27 cellular contexts compared by ENCODE assay signal in genomic region chr12:80175307-80175930, GRCh38.
DNase-seq lines count a peak whose midpoint lies in the region; ATAC-seq and TF ChIP-seq lines count a peak whose summit lies in the region.
"Had no signal": no experiment of that assay in that cellular context is flagged by ENCODE, and none has a peak within 500 bp of the region (broad histone marks: within the 10 kb centered on the region; RNA-seq: fewer than 3 reads in every experiment).

No MANE protein-coding gene starts in this region.

- H3K79me2 ChIP-seq in GM23248 (ENCODE audit: insufficient read depth) (no peaks in the 10 kb centered on the region), PC-9 (ENCODE audit: low read depth) (no peaks in the 10 kb centered on the region)

- no peaks in the 10 kb centered on the region for H3K27me3 ChIP-seq in GM23248 (replicated peaks; ENCODE audit: insufficient read depth)
- H3K27me3 ChIP-seq in PC-9 (ENCODE audit: insufficient read depth, low read depth), result no peaks in the 10 kb centered on the region
- H3K27me3 ChIP-seq in foreskin keratinocyte, result no peaks in the 10 kb centered on the region
- H3K27me3 ChIP-seq: BE2C, cardiac muscle cell, left lung, right lobe of liver had no signal

- no peaks in the 10 kb centered on the region for H3K9me2 ChIP-seq in GM23248 (ENCODE audit: insufficient read depth)
- H3K9me2 ChIP-seq in PC-9 (ENCODE audit: insufficient read depth), result 0 out of 2 replicates have a peak, but pooled peaks cover 4% of the 10 kb centered on the region

- no peak overlapping the region for H3K9ac ChIP-seq in GM23248

- peaks cover 6% of the 10 kb centered on the region for H3K27me3 Mint-ChIP-seq in activated CD4-positive, alpha-beta memory T cell treated with anti-CD3 and anti-CD28 coated beads for 36 hours
- peaks cover 3% of the 10 kb centered on the region for H3K27me3 Mint-ChIP-seq in activated CD4-positive, alpha-beta memory T cell treated with anti-CD3 and anti-CD28 coated beads, Interleukin-2, amount 10 ng/mL, durations not matched to agents 7 days and 5 days
- H3K27me3 Mint-ChIP-seq: natural killer cell treated with Interleukin-12 subunit alpha and Interleukin-12 subunit beta and Interleukin-15 and Interleukin-18, amount 100 ng/mL, for 72 hours had no signal

- intact Hi-C loops in activated CD4-positive, alpha-beta memory T cell treated with anti-CD3 and anti-CD28 coated beads for 36 hours (cut with micrococcal nuclease), result loop anchor here (5.0 kb wide), 1 partner anchor 133 kb away; no protein-coding TSS in a partner anchor
- intact Hi-C loops in PC-9 (cut with micrococcal nuclease; ENCODE audit: unreplicated experiment), result no loop called here

- H4K20me1 ChIP-seq in GM23248 (ENCODE audit: insufficient read depth) (no peaks in the 10 kb centered on the region), PC-9 (ENCODE audit: insufficient read depth) (no peaks in the 10 kb centered on the region)

- H3K9me3 Mint-ChIP-seq in activated CD4-positive, alpha-beta memory T cell treated with anti-CD3 and anti-CD28 coated beads for 36 hours, result no peaks in the 10 kb centered on the region
- peaks cover 3% of the 10 kb centered on the region for H3K9me3 Mint-ChIP-seq in activated CD4-positive, alpha-beta memory T cell treated with anti-CD3 and anti-CD28 coated beads, Interleukin-2, amount 10 ng/mL, durations not matched to agents 7 days and 5 days
- H3K9me3 Mint-ChIP-seq: natural killer cell treated with Interleukin-12 subunit alpha and Interleukin-12 subunit beta and Interleukin-15 and Interleukin-18, amount 100 ng/mL, for 72 hours had no signal

- H3K4me1 ChIP-seq in GM23248 (ENCODE audit: insufficient read depth) (0 out of 2 replicates have a peak, but pooled peaks cover 3% of the 10 kb centered on the region), PC-9 (replicated peaks; ENCODE audit: insufficient read depth) (0 out of 2 replicates have a peak, but pooled peaks cover 6% of the 10 kb centered on the region), foreskin keratinocyte (no peaks in the 10 kb centered on the region)
- H3K4me1 ChIP-seq: BE2C, left lung, right lobe of liver had no signal

- H2AFZ ChIP-seq in GM23248 (no peak overlapping the region), PC-9 (no peak overlapping the region)

- 0 out of 2 replicates have a peak, but pooled peaks cover 8% of the 10 kb centered on the region for H3F3A ChIP-seq in GM23248 (ENCODE audit: insufficient read depth)
- no peaks in the 10 kb centered on the region for H3F3A ChIP-seq in PC-9 (ENCODE audit: insufficient read depth, low read depth)

- H3K9me3 ChIP-seq in GM23248 (ENCODE audit: low read depth) (peaks cover 3% of the 10 kb centered on the region), PC-9 (ENCODE audit: insufficient read depth, low read depth) (no peaks in the 10 kb centered on the region)
- H3K9me3 ChIP-seq: BE2C, left lung, right lobe of liver had no signal

- H3K4me2 ChIP-seq in GM23248 (ENCODE audit: unreplicated experiment), result no peak overlapping the region
- no peak overlapping the region for H3K4me2 ChIP-seq in PC-9

- H3K4me3 ChIP-seq in GM23248 (no peak overlapping the region), PC-9 (no peak overlapping the region)
- H3K4me3 ChIP-seq: cardiac muscle cell, K562, left lung, right lobe of liver had no signal

- peak; percentile 17 for DNase-seq in activated CD4-positive, alpha-beta memory T cell treated with anti-CD3 and anti-CD28 coated beads for 36 hours
- no peak for DNase-seq in activated CD4-positive, alpha-beta memory T cell treated with anti-CD3 and anti-CD28 coated beads, Interleukin-2, amount 10 ng/mL, durations not matched to agents 7 days and 5 days
- DNase-seq in GM23248 (peak; percentile 37), PC-9 (peak; percentile 8 to 48), foreskin keratinocyte (peak in 1 of 2 donors; percentile 50), NCI-H1092 treated with DMSO at 0.1 percent for 48 hours (lab: John Stamatoyannopoulos, UW) (no peak)
- DNase-seq: activated CD4-positive, alpha-beta T cell treated with anti-CD3 and anti-CD28 coated beads, Interleukin-2, amount 10 ng/mL, durations not matched to agents 24 days and 14 days; activated CD8-positive, alpha-beta memory T cell treated with anti-CD3 and anti-CD28 coated beads, Interleukin-2, amount 50 U/mL, for 48 hours; activated gamma-delta T cell; amygdala; BE2C; EL; HCEC 1CT; head of caudate nucleus; left lung; midbrain; MV-4-11; NCI-H1694 treated with DMSO at 0.1 percent for 48 hours; NCI-H446; NK-92 treated with Interleukin-12 subunit alpha and Interleukin-12 subunit beta, amount 100 ng/mL, for 24 hours; right lobe of liver; stimulated activated CD4-positive, alpha-beta T cell treated with anti-CD3 and anti-CD28 coated beads, Interleukin-15, amount 100 ng/mL, for 24 hours had no signal

- no peak for TF ChIP-seq CTCF in PC-9 (conservative IDR thresholded peaks at IDR 0.05)
- no peak for TF ChIP-seq CTCF in foreskin keratinocyte (conservative IDR thresholded peaks at IDR 0.05)

- H3K27ac Mint-ChIP-seq in activated CD4-positive, alpha-beta memory T cell treated with anti-CD3 and anti-CD28 coated beads for 36 hours, result no peak overlapping the region
- no peak overlapping the region for H3K27ac Mint-ChIP-seq in activated CD4-positive, alpha-beta memory T cell treated with anti-CD3 and anti-CD28 coated beads, Interleukin-2, amount 10 ng/mL, durations not matched to agents 7 days and 5 days
- H3K27ac Mint-ChIP-seq: activated CD4-positive, alpha-beta T cell treated with anti-CD3 and anti-CD28 coated beads, Interleukin-2, amount 10 ng/mL, durations not matched to agents 24 days and 14 days; natural killer cell treated with Interleukin-12 subunit alpha and Interleukin-12 subunit beta and Interleukin-15 and Interleukin-18, amount 100 ng/mL, for 72 hours had no signal

- 93 to 94% methylated on average over 2 of the region's 2 CpGs for WGBS in GM23248 (ENCODE audit: low coverage in 1 of 2, low lambda C conversion rate in 2 of 2, missing lambda C conversion rate in 2 of 2), 2 experiments

- in situ Hi-C loops in GM23248 (cut with MboI), result no loop called here

- H3K36me3 ChIP-seq in GM23248 (ENCODE audit: low read depth), result no peaks in the 10 kb centered on the region
- H3K36me3 ChIP-seq in PC-9 (ENCODE audit: low read depth), result no peaks in the 10 kb centered on the region
- H3K36me3 ChIP-seq: BE2C, cardiac muscle cell, left lung, right lobe of liver had no signal

- POLR2A ChIA-PET in activated CD4-positive, alpha-beta memory T cell treated with anti-CD3 and anti-CD28 coated beads for 36 hours (lab: Charles Lee), result no interaction called here
- POLR2A ChIA-PET in activated CD4-positive, alpha-beta memory T cell treated with anti-CD3 and anti-CD28 coated beads, Interleukin-2, amount 10 ng/mL, durations not matched to agents 7 days and 5 days (lab: Charles Lee), result no interaction called here
- POLR2A ChIA-PET in PC-9 (lab: Charles Lee; ENCODE audit: unreplicated experiment), result interaction anchor here (0.5 kb wide), 1 partner anchor 240 kb away, joined by 3 read pairs; no protein-coding TSS in a partner anchor

- CTCF ChIA-PET in activated CD4-positive, alpha-beta memory T cell treated with anti-CD3 and anti-CD28 coated beads for 36 hours (lab: Charles Lee), result no interaction called here
- CTCF ChIA-PET in activated CD4-positive, alpha-beta memory T cell treated with anti-CD3 and anti-CD28 coated beads, Interleukin-2, amount 10 ng/mL, durations not matched to agents 7 days and 5 days (lab: Charles Lee), result interaction anchor here (0.9 kb wide), 1 partner anchor 12 kb away, joined by 3 read pairs; no protein-coding TSS in a partner anchor
- CTCF ChIA-PET in PC-9 (lab: Charles Lee), result no interaction called here

- H3K36me3 Mint-ChIP-seq in activated CD4-positive, alpha-beta memory T cell treated with anti-CD3 and anti-CD28 coated beads for 36 hours, result no peaks in the 10 kb centered on the region
- no peaks in the 10 kb centered on the region for H3K36me3 Mint-ChIP-seq in activated CD4-positive, alpha-beta memory T cell treated with anti-CD3 and anti-CD28 coated beads, Interleukin-2, amount 10 ng/mL, durations not matched to agents 7 days and 5 days (ENCODE audit: low read depth)

- ATAC-seq in foreskin keratinocyte, result peak; percentile 39
- no peak for ATAC-seq in GM21528 (IDR thresholded peaks at IDR 0.05; ENCODE audit: low FRiP score, unreplicated experiment)
- no peak for ATAC-seq in HG03378 (IDR thresholded peaks at IDR 0.05; ENCODE audit: unreplicated experiment)
- ATAC-seq: K562; left lung; natural killer cell treated with Interleukin-12 subunit alpha and Interleukin-12 subunit beta and Interleukin-15 and Interleukin-18, amount 100 ng/mL, for 72 hours; right lobe of liver had no signal

- no TSS peak for BruUV-seq in PC-9 (replicated peaks; lab: Mats Ljungman, UMichigan)

- peaks cover 4% of the 10 kb centered on the region for H3K4me1 Mint-ChIP-seq in activated CD4-positive, alpha-beta memory T cell treated with anti-CD3 and anti-CD28 coated beads for 36 hours (ENCODE audit: low read depth)
- peaks cover 26% of the 10 kb centered on the region for H3K4me1 Mint-ChIP-seq in activated CD4-positive, alpha-beta memory T cell treated with anti-CD3 and anti-CD28 coated beads, Interleukin-2, amount 10 ng/mL, durations not matched to agents 7 days and 5 days

- no peak overlapping the region for H3K27ac ChIP-seq in GM23248
- peak overlapping the region; percentile 47 for H3K27ac ChIP-seq in PC-9
- H3K27ac ChIP-seq in foreskin keratinocyte, result no peak overlapping the region
- H3K27ac ChIP-seq: cardiac muscle cell, left lung, right lobe of liver had no signal

- H3K4me3 Mint-ChIP-seq in activated CD4-positive, alpha-beta memory T cell treated with anti-CD3 and anti-CD28 coated beads for 36 hours, result no peak overlapping the region
- H3K4me3 Mint-ChIP-seq in activated CD4-positive, alpha-beta memory T cell treated with anti-CD3 and anti-CD28 coated beads, Interleukin-2, amount 10 ng/mL, durations not matched to agents 7 days and 5 days, result no peak overlapping the region
- H3K4me3 Mint-ChIP-seq: activated CD4-positive, alpha-beta T cell treated with anti-CD3 and anti-CD28 coated beads, Interleukin-2, amount 10 ng/mL, durations not matched to agents 24 days and 14 days; natural killer cell treated with Interleukin-12 subunit alpha and Interleukin-12 subunit beta and Interleukin-15 and Interleukin-18, amount 100 ng/mL, for 72 hours had no signal

Comparison
In these comparisons a context has a peak if more than half of its experiments do, and no peak if none do; other contexts are left out.
1. DNase-seq: peak in activated CD4-positive, alpha-beta memory T cell treated with anti-CD3 and anti-CD28 coated beads for 36 hours (single experiment), GM23248 (single experiment) and PC-9 (2 of 2); none in activated CD4-positive, alpha-beta memory T cell treated with anti-CD3 and anti-CD28 coated beads, Interleukin-2, amount 10 ng/mL, durations not matched to agents 7 days and 5 days (single experiment) and NCI-H1092 treated with DMSO at 0.1 percent for 48 hours (single experiment).